ENCODE assay signal across 8 cellular contexts in genomic region chr20:36745234-36745926, GRCh38.
A peak's percentile ranks its signal among the peaks of the same experiment; 100 is the strongest.
DNase-seq lines count a peak whose midpoint lies in the region; ATAC-seq, FAIRE-seq and TF ChIP-seq lines count a peak whose summit lies in the region.

No MANE protein-coding gene starts in this region.

- peaks cover 14% of the 10 kb centered on the region for H3K4me1 ChIP-seq in ACC112 (ENCODE audit: control insufficient read depth, insufficient read depth, low read length, unreplicated experiment)

- TF ChIP-seq CTCF in fibroblast of mammary gland (conservative IDR thresholded peaks at IDR 0.05; ENCODE audit: control insufficient read depth, insufficient read depth, low read depth, low read length) = no peak

- H3K4me1 Mint-ChIP-seq in T-helper 2 cell treated with Interferon-gamma antibody and Interleukin-4, amounts not matched to agents 5 μg/mL and 100 μg/mL, for 36 hours (ENCODE audit: low read depth) = peaks cover 17% of the 10 kb centered on the region

- H3K4me3 Mint-ChIP-seq in T-helper 2 cell treated with Interferon-gamma antibody and Interleukin-4, amounts not matched to agents 5 μg/mL and 100 μg/mL, for 36 hours = peak overlapping the region; percentile 86

- no peaks in the 10 kb centered on the region for H3K9me3 Mint-ChIP-seq in T-helper 2 cell treated with Interferon-gamma antibody and Interleukin-4, amounts not matched to agents 5 μg/mL and 100 μg/mL, for 36 hours

- no peaks in the 10 kb centered on the region for H3K27me3 Mint-ChIP-seq in T-helper 2 cell treated with Interferon-gamma antibody and Interleukin-4, amounts not matched to agents 5 μg/mL and 100 μg/mL, for 36 hours (ENCODE audit: low read depth)

- H3K27ac Mint-ChIP-seq in T-helper 2 cell treated with Interferon-gamma antibody and Interleukin-4, amounts not matched to agents 5 μg/mL and 100 μg/mL, for 36 hours = peak overlapping the region; percentile 50

- peak; percentile 50 for ATAC-seq in GM18498 (IDR thresholded peaks at IDR 0.05; ENCODE audit: unreplicated experiment)
- ATAC-seq in HG03139 (IDR thresholded peaks at IDR 0.05; ENCODE audit: unreplicated experiment) = peak; percentile 34
- no peak for ATAC-seq in HG03565 (IDR thresholded peaks at IDR 0.05; ENCODE audit: unreplicated experiment)

- no peaks in the 10 kb centered on the region for H3K27me3 ChIP-seq in ACC112 (ENCODE audit: insufficient read depth, low read length)

- peak overlapping the region; percentile 79 for H3K4me3 ChIP-seq in ACC112 (ENCODE audit: low read depth, low read length)
- H3K4me3 ChIP-seq in fibroblast of mammary gland (ENCODE audit: control insufficient read depth, low read depth, low read length) = peak overlapping the region; percentile 73

- peak overlapping the region; percentile 55 for H2AFZ ChIP-seq in ACC112 (ENCODE audit: low read length, unreplicated experiment)

- DNase-seq in T-helper 2 cell treated with Interferon-gamma antibody and Interleukin-4, amounts not matched to agents 5 μg/mL and 100 μg/mL, for 36 hours (ENCODE audit: low spot score) = no peak
- DNase-seq in fibroblast of mammary gland (ENCODE audit: low read depth) (no peak), nucleus accumbens (lab: John Stamatoyannopoulos, UW) (peak in 30 of 56 donors; percentile 21 to 66 (median 47)), GM19239 (ENCODE audit: insufficient read length, low spot score) (no peak)

- no peaks in the 10 kb centered on the region for H3K79me2 ChIP-seq in ACC112 (ENCODE audit: control insufficient read depth, insufficient read depth, low read length, unreplicated experiment)

- no peak for FAIRE-seq in GM19239 (lab: Jason Lieb, UNC)

- H3K27ac ChIP-seq in ACC112 (ENCODE audit: low read depth, low read length) = no peak overlapping the region

- H3K36me3 Mint-ChIP-seq in T-helper 2 cell treated with Interferon-gamma antibody and Interleukin-4, amounts not matched to agents 5 μg/mL and 100 μg/mL, for 36 hours (ENCODE audit: low read depth) = no peaks in the 10 kb centered on the region

- H3K36me3 ChIP-seq in ACC112 (ENCODE audit: insufficient read depth, low read length) = no peaks in the 10 kb centered on the region

Comparison
In these comparisons a context has a peak if more than half of its experiments do, and no peak if none do; other contexts are left out.
1. DNase-seq: peak in nucleus accumbens (30 of 56); none in T-helper 2 cell treated with Interferon-gamma antibody and Interleukin-4, amounts not matched to agents 5 μg/mL and 100 μg/mL, for 36 hours (single experiment), fibroblast of mammary gland (single experiment) and GM19239 (single experiment).